ENCODE assay signal across 8 cellular contexts in the genomic region with DNA sequence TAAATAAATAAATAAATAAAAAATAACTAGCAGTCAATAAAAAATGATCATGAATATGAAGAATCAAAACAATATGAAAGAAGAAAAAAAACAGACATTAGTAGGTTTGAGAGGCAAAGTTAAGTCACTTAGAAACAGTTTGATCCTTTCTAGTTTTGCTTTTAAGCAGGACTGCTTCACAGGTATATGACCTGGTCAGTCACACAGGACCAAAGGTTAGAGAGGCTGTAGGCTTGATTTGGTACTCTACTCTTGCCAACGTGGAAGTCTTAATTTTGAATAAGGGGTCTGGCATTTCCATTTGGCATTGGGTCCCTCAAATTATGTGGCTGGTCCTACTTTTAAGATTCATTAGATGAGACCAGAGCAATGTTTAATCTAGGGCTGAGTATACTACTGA.
"Had no signal": no experiment of that assay in that cellular context is flagged by ENCODE, and none has a peak within 500 bp of the region (broad histone marks: within the 10 kb centered on the region; RNA-seq: fewer than 3 reads in every experiment).

No MANE protein-coding gene starts in this region.

- H3K4me1 ChIP-seq: HAP-1 had no signal

- DNase-seq: GOT3, H7, HFFc6, IMR-90 had no signal

- H3K4me3 ChIP-seq: HAP-1, K562 had no signal

- H3K9me3 ChIP-seq: HAP-1 had no signal

- H3K27ac ChIP-seq: HL-60 had no signal

- FAIRE-seq: K562 had no signal

- ATAC-seq: HCT116, K562 had no signal

- H3K36me3 ChIP-seq: HAP-1 had no signal
